Comparison of ENCODE assay signal across 21 cellular contexts in the genomic region with DNA sequence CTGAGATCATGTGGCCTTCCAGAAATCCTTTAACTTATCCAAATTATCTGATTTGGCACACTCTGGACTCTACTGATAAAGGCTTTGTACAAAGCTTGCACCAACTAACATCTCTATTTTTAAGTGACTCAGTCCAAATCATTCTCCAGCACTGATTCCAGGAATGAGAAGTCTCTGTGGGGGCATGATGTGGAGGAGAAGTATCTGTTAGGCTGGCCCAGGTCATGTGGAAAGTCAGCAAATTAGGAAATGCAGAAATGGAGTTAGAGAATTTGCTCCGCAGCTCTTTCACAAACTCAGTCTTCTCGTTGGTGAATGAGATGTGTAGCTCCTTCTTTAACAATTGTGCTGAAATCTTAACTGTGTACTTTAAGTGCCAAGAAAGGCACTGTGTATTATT.
DNase-seq lines count a peak whose midpoint lies in the region; ATAC-seq, FAIRE-seq and TF ChIP-seq lines count a peak whose summit lies in the region.
"Had no signal": no experiment of that assay in that cellular context is flagged by ENCODE, and none has a peak within 500 bp of the region (broad histone marks: within the 10 kb centered on the region; RNA-seq: fewer than 3 reads in every experiment).

No MANE protein-coding gene starts in this region.

- intact Hi-C loops in K562 (cut with micrococcal nuclease) (loop anchor here (10.0 kb wide), 1 partner anchor 637 kb away; no protein-coding TSS in a partner anchor), aorta (cut with DNase I) (no loop called here)

- peak; percentile 1 for DNase-seq in CD1c-positive myeloid dendritic cell (ENCODE audit: extremely low spot score)
- peak; percentile 7 for DNase-seq in OCI-M1 (lab: John Stamatoyannopoulos, UW)
- DNase-seq in K562 (ENCODE audit: extremely low read depth in 1 of 4, low spot score in 3 of 4) = no peak
- DNase-seq in aorta = no peak
- DNase-seq in NCI-H2196 (lab: John Stamatoyannopoulos, UW; ENCODE audit: unreplicated experiment) = no peak
- DNase-seq in NCI-H510A (lab: John Stamatoyannopoulos, UW) = no peak
- DNase-seq in NCI-H187 (lab: John Stamatoyannopoulos, UW) = no peak
- DNase-seq: BE2C; C1 segment of cervical spinal cord; Caco-2; Calu3; CD4-positive, alpha-beta T cell; CD8-positive, alpha-beta T cell; DMS79 treated with DMSO at 0.1 percent for 48 hours; GF-D8 had no signal

- TF ChIP-seq RAD21 in K562 (CRISPR knock-in tag; conservative IDR thresholded peaks at IDR 0.05 in 1 of 2, IDR thresholded peaks at IDR 0.05 in 1 of 2) = no peak

- no peak for FAIRE-seq in K562 (lab: Jason Lieb, UNC)
- FAIRE-seq: A549, D721Med, G401.6, GM12891 had no signal

- H3K4me3 ChIP-seq in K562 (no peak overlapping the region), aorta (ENCODE audit: low read length in 2 of 2) (no peak overlapping the region)
- H3K4me3 ChIP-seq: A549, BLaER1 had no signal

- POLR2A ChIA-PET in K562 (lab: Yijun Ruan, JAX) = no interaction called here

- no peak for TF ChIP-seq EP300 in K562 (IDR thresholded peaks at IDR 0.05; ENCODE audit: low read length)

- H3K36me3 ChIP-seq in K562 (ENCODE audit: control insufficient read depth, insufficient read depth, low read length) (no peaks in the 10 kb centered on the region), aorta (ENCODE audit: control insufficient read depth in 1 of 2, insufficient read depth in 2 of 2, low read length in 1 of 2) (no peaks in the 10 kb centered on the region)
- H3K36me3 ChIP-seq: BE2C, BLaER1 had no signal

- no peaks in the 10 kb centered on the region for H3K9me1 ChIP-seq in K562 (ENCODE audit: control insufficient read depth, insufficient read depth, low read length)

- H3K27me3 ChIP-seq in K562 (ENCODE audit: control insufficient read depth in 2 of 2, insufficient read depth in 2 of 2, low read length in 2 of 2) = peaks cover 2 to 10% of the 10 kb centered on the region in 2 experiments; a peak in 2 of 5 replicates
- peaks cover 0 to 2% of the 10 kb centered on the region in 2 donors for H3K27me3 ChIP-seq in aorta (ENCODE audit: control insufficient read depth in 1 of 2, insufficient read depth in 2 of 2, low read length in 1 of 2)
- H3K27me3 ChIP-seq: BE2C, BLaER1 had no signal

- WGBS in K562 (ENCODE audit: insufficient coverage, low coverage, missing lambda C conversion rate) = 0% methylated on average over 2 of the region's 2 CpGs
- 48 to 50% methylated on average over 2 of the region's 2 CpGs for WGBS in aorta, 2 donors

- H3K79me2 ChIP-seq in K562 (ENCODE audit: control insufficient read depth, insufficient read depth, low read length) = no peaks in the 10 kb centered on the region

- in situ Hi-C loops in K562 (cut with MboI) = no loop called here

- no peaks in the 10 kb centered on the region for H4K20me1 ChIP-seq in K562 (replicated peaks; ENCODE audit: control insufficient read depth, insufficient read depth, low read length)
- H4K20me1 ChIP-seq: BLaER1 had no signal

- no peaks in the 10 kb centered on the region for H3K9me3 ChIP-seq in K562 (replicated peaks; ENCODE audit: control insufficient read depth, insufficient read depth, low read depth, low read length)
- peaks cover 2% of the 10 kb centered on the region for H3K9me3 ChIP-seq in aorta (ENCODE audit: control insufficient read depth, low read length)
- H3K9me3 ChIP-seq: BE2C, Caco-2 had no signal

- H3K27ac ChIP-seq in K562 (ENCODE audit: extremely low read depth, low read depth, low read length) = no peak overlapping the region
- no peak overlapping the region for H3K27ac ChIP-seq in aorta (ENCODE audit: low read depth in 1 of 2, low read length in 2 of 2)
- H3K27ac ChIP-seq: 22Rv1, A549, BLaER1 had no signal

- BruUV-seq in K562 (replicated peaks; lab: Mats Ljungman, UMichigan) = no TSS peak

- ATAC-seq in K562 (no peak), aorta (ENCODE audit: low FRiP score) (peak; percentile 19)
- ATAC-seq: A549; CD8-positive, alpha-beta T cell had no signal

- no peak for TF ChIP-seq CTCF in K562 (IDR thresholded peaks at IDR 0.05 in 2 of 3, conservative IDR thresholded peaks at IDR 0.05 in 1 of 3; ENCODE audit: insufficient read depth in 2 of 3, low read depth in 1 of 3, low read length in 3 of 3)

- H2AFZ ChIP-seq in K562 (ENCODE audit: low read depth, low read length) = no peak overlapping the region

- H3K9ac ChIP-seq in K562 (ENCODE audit: insufficient read depth in 1 of 2, low read depth in 2 of 2, low read length in 2 of 2) = no peak overlapping the region
- H3K9ac ChIP-seq: BLaER1 had no signal

- no peak for TF ChIP-seq POLR2A in K562 (conservative IDR thresholded peaks at IDR 0.05)

- H3K4me2 ChIP-seq in K562 (ENCODE audit: insufficient read depth, low read length) = no peak overlapping the region
- H3K4me2 ChIP-seq: A549, BLaER1 had no signal

- no peaks in the 10 kb centered on the region for H3K4me1 ChIP-seq in K562 (replicated peaks in 1 of 2; ENCODE audit: control insufficient read depth in 2 of 2, insufficient read depth in 2 of 2, low read length in 2 of 2)
- no peaks in the 10 kb centered on the region for H3K4me1 ChIP-seq in aorta (ENCODE audit: control insufficient read depth in 1 of 2, insufficient read depth in 2 of 2, low read length in 2 of 2)
- H3K4me1 ChIP-seq: A549, BE2C, BLaER1, Caco-2 had no signal

- CTCF ChIA-PET in K562 (lab: Yijun Ruan, JAX; ENCODE audit: low intra/inter-chr PET ratio) = no interaction called here

TF ChIP-seq in K562, 482 proteins besides CTCF, POLR2A, EP300 and RAD21:
- TF ChIP-seq MAZ (CRISPR knock-in tag; conservative IDR thresholded peaks at IDR 0.05 in 1 of 2, IDR thresholded peaks at IDR 0.05 in 1 of 2) = peak in 1 of 2 experiments; percentile 13; a peak in 1 of 4 replicates
- 0 out of 2 replicates have a peak, but pooled peaks have one; percentile 20 for TF ChIP-seq CBFA2T3 (IDR thresholded peaks at IDR 0.05)
- TF ChIP-seq FOSL1 (tag; conservative IDR thresholded peaks at IDR 0.05) = peak; percentile 44; the same call in 1 of the 2 replicates
- no peak for TF ChIP-seq GTF2A2 (tag; IDR thresholded peaks at IDR 0.05)
- TF ChIP-seq ARID1B (IDR thresholded peaks at IDR 0.05) = 0 out of 2 replicates have a peak, but pooled peaks have one; percentile 17
- TF ChIP-seq HIVEP1 (CRISPR knock-in tag; IDR thresholded peaks at IDR 0.05) = no peak
- TF ChIP-seq KDM1A (IDR thresholded peaks at IDR 0.05) = peak; percentile 38 to 40; a peak in 3 of 4 replicates
- no peak for TF ChIP-seq LARP7 (IDR thresholded peaks at IDR 0.05)
- TF ChIP-seq TEAD4 (IDR thresholded peaks at IDR 0.05; ENCODE audit: low read length) = peak; percentile 47; the same call in 1 of the 2 replicates
- no peak for TF ChIP-seq TEAD4 (CRISPR knock-in tag; IDR thresholded peaks at IDR 0.05; ENCODE audit: borderline replicate concordance)
TF ChIP-seq in K562: peak in this region for 6.

Comparison
In these comparisons a context has a peak if more than half of its experiments do, and no peak if none do; other contexts are left out.
1. DNase-seq: peak in CD1c-positive myeloid dendritic cell (single experiment) and OCI-M1 (single experiment); none in K562 (0 of 4), aorta (0 of 2), NCI-H2196 (single experiment), NCI-H510A (single experiment) and NCI-H187 (0 of 2).